8 cellular contexts compared by ENCODE assay signal in the genomic region with DNA sequence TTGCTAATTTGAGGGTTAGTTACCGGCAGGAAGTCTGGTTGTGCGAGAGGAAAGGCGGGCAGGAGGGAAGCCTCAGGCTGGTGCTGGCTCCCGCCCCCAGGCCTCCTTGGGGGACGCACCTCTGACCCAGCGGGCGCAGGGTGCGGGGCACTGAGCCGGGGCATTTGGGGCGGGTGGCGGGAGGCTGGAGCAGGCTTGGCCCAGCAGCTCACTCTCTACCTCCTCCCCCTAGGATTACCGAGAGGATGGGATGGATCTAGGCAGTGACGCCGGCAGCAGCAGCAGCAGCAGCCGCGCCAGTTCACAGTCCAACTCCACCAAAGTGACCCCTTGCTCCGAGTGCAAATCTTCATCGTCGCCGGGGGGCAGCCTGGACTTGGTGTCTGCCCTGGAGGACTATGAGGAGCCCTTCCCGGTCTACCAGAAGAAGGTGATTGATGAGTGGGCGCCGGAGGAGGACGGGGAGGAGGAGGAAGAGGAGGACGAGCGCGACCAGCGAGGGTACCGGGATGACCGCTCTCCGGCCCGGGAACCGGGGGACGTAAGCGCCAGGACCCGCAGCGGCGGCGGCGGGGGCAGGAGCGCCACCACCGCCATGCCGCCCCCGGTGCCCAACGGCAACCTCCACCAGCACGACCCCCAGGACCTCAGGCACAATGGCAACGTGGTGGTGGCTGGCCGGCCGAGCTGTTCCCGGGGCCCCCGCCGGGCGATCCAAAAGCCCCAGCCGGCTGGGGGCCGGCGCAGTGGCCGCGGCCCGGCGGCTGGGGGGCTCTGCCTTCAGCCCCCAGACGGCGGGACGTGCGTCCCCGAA.
A peak's percentile ranks its signal among the peaks of the same experiment; 100 is the strongest.
DNase-seq lines count a peak whose midpoint lies in the region; ATAC-seq, FAIRE-seq and TF ChIP-seq lines count a peak whose summit lies in the region.

No MANE protein-coding gene starts in this region.

- H3K9me3 ChIP-seq in NT2/D1 (ENCODE audit: insufficient read depth, low read length) (no peaks in the 10 kb centered on the region), skeletal muscle satellite cell (replicated peaks; ENCODE audit: low read length) (no peaks in the 10 kb centered on the region)

- H3K4me3 ChIP-seq in NT2/D1 (ENCODE audit: insufficient read length, low read depth) (peak overlapping the region; percentile 70), cardiac fibroblast (replicated peaks in 1 of 2; ENCODE audit: low read depth in 2 of 2, low read length in 2 of 2) (peak overlapping the region; percentile 79 to 86), skeletal muscle satellite cell (ENCODE audit: low read length) (peak overlapping the region; percentile 88)

- no peak for ATAC-seq in GM19467 (IDR thresholded peaks at IDR 0.05; ENCODE audit: unreplicated experiment)

- peak; percentile 36 for TF ChIP-seq POLR2A in H54 (IDR thresholded peaks at IDR 0.05; ENCODE audit: low read depth, low read length)

- H3K36me3 ChIP-seq in NT2/D1 (ENCODE audit: insufficient read depth, insufficient read length, low read length): peaks cover 18% of the 10 kb centered on the region
- no peaks in the 10 kb centered on the region for H3K36me3 ChIP-seq in skeletal muscle satellite cell (ENCODE audit: insufficient read depth, low read length)

- no peak for TF ChIP-seq CTCF in cardiac fibroblast (IDR thresholded peaks at IDR 0.05; ENCODE audit: low read depth, low read length)

- H3K27me3 ChIP-seq in NT2/D1 (ENCODE audit: insufficient read depth, insufficient read length) (no peaks in the 10 kb centered on the region), skeletal muscle satellite cell (ENCODE audit: control insufficient read depth, insufficient read depth, low read length) (no peaks in the 10 kb centered on the region)

- FAIRE-seq in H54 (lab: Jason Lieb, UNC): no peak

- H3K4me2 ChIP-seq in skeletal muscle satellite cell (ENCODE audit: low read length): peak overlapping the region; percentile 90

- DNase-seq in ELF-1 (ENCODE audit: low read depth, low spot score) (peak; percentile 86), H54 (ENCODE audit: insufficient read length, low spot score) (peak; percentile 70), NT2/D1 (ENCODE audit: low read depth, low spot score) (peak; percentile 36), cardiac fibroblast (ENCODE audit: low read depth in 2 of 2) (peak; percentile 81 to 87), iPS-NIHi7 (ENCODE audit: extremely low spot score) (peak; percentile 50)
- DNase-seq in stimulated activated CD4-positive, alpha-beta T cell treated with anti-CD3 and anti-CD28 coated beads, Interleukin-1b, Interleukin-23, amount 100 ng/mL, for 48 hours: no peak

- H3K9ac ChIP-seq in NT2/D1 (ENCODE audit: insufficient read length, low read depth) (peak overlapping the region; percentile 85), skeletal muscle satellite cell (ENCODE audit: low read depth, low read length) (peak overlapping the region; percentile 93)

- H3K4me1 ChIP-seq in NT2/D1 (ENCODE audit: insufficient read depth, insufficient read length) (no peaks in the 10 kb centered on the region), skeletal muscle satellite cell (ENCODE audit: control insufficient read depth, insufficient read depth, low read length) (peaks cover 51% of the 10 kb centered on the region)
